1 cellular context compared by ENCODE assay signal in genomic region chr4:925771-926500, GRCh38.
TF ChIP-seq lines count a peak whose summit lies in the region.

No MANE protein-coding gene starts in this region.

TF ChIP-seq in GM12878, 131 proteins besides CTCF, POLR2A, EP300 and RAD21:
- TF ChIP-seq SPI1 (IDR thresholded peaks at IDR 0.05; ENCODE audit: borderline replicate concordance, insufficient read depth, low read depth, low read length), result no peak
- TF ChIP-seq MAX (IDR thresholded peaks at IDR 0.05; ENCODE audit: low read depth, low read length), result no peak
- TF ChIP-seq CHD1 (IDR thresholded peaks at IDR 0.05; ENCODE audit: low read depth, low read length), result no peak
- TF ChIP-seq IRF4 (IDR thresholded peaks at IDR 0.05; ENCODE audit: low read depth, low read length), result no peak
- TF ChIP-seq CHD4 (IDR thresholded peaks at IDR 0.05), result no peak
- TF ChIP-seq ZBTB40 (IDR thresholded peaks at IDR 0.05; ENCODE audit: borderline replicate concordance), result no peak
- TF ChIP-seq BACH1 (IDR thresholded peaks at IDR 0.05; ENCODE audit: borderline replicate concordance), result no peak
- no peak for TF ChIP-seq NR2C1 (IDR thresholded peaks at IDR 0.05)
- no peak for TF ChIP-seq TBL1XR1 (IDR thresholded peaks at IDR 0.05; ENCODE audit: low read depth, low read length)
- TF ChIP-seq SREBF1 (IDR thresholded peaks at IDR 0.05; ENCODE audit: low read length), result no peak
